ENCODE assay signal across 12 cellular contexts in genomic region chr2:15965564-15966019, GRCh38. TPM values are rescaled to one million over a fixed set of nuclear protein-coding genes. Genes with fewer than 3 reads are reported as not detected.
DNase-seq lines count a peak whose midpoint lies in the region; ATAC-seq, FAIRE-seq and TF ChIP-seq lines count a peak whose summit lies in the region.
"Had no signal": no experiment of that assay in that cellular context is flagged by ENCODE, and none has a peak within 500 bp of the region (broad histone marks: within the 10 kb centered on the region; RNA-seq: fewer than 3 reads in every experiment).

No MANE protein-coding gene starts in this region.

- peaks cover 2% of the 10 kb centered on the region for H3K27me3 Mint-ChIP-seq in activated CD8-positive, alpha-beta T cell treated with anti-CD3 and anti-CD28 coated beads for 36 hours

- H3K9me3 Mint-ChIP-seq in activated CD8-positive, alpha-beta T cell treated with anti-CD3 and anti-CD28 coated beads for 36 hours: peaks cover 3% of the 10 kb centered on the region

- no peaks in the 10 kb centered on the region for H3K36me3 ChIP-seq in effector memory CD4-positive, alpha-beta T cell (ENCODE audit: control insufficient read depth, insufficient read depth, low read length)
- no peaks in the 10 kb centered on the region for H3K36me3 ChIP-seq in esophagus squamous epithelium
- H3K36me3 ChIP-seq: right lobe of liver had no signal

- TF ChIP-seq CTCF in activated CD8-positive, alpha-beta T cell treated with anti-CD3 and anti-CD28 coated beads for 36 hours (IDR thresholded peaks at IDR 0.05): no peak
- TF ChIP-seq CTCF in esophagus squamous epithelium (IDR thresholded peaks at IDR 0.05): no peak

- H3K36me3 Mint-ChIP-seq in activated CD8-positive, alpha-beta T cell treated with anti-CD3 and anti-CD28 coated beads for 36 hours (ENCODE audit: low read depth): no peaks in the 10 kb centered on the region
- H3K36me3 Mint-ChIP-seq: memory B cell had no signal

- intact Hi-C loops in activated CD8-positive, alpha-beta T cell treated with anti-CD3 and anti-CD28 coated beads for 36 hours (cut with micrococcal nuclease): no loop called here
- intact Hi-C loops in esophagus squamous epithelium (cut with DNase I): no loop called here

- no peak overlapping the region for H3K27ac ChIP-seq in effector memory CD4-positive, alpha-beta T cell (ENCODE audit: insufficient read depth, low read length, poor library complexity, severe bottlenecking)
- H3K27ac ChIP-seq in esophagus squamous epithelium: peak overlapping the region in 1 of 4 donors; percentile 53
- H3K27ac ChIP-seq: right lobe of liver had no signal

- 59% methylated on average over 7 of the region's 14 CpGs; no CpG with 5 or more reads in 1 of the 2 donors for WGBS in esophagus squamous epithelium, 2 donors

- CTCF ChIA-PET in activated CD8-positive, alpha-beta T cell treated with anti-CD3 and anti-CD28 coated beads for 36 hours (lab: Charles Lee): interaction anchor here (0.8 to 2.1 kb wide), 5 partner anchors 9 to 26 kb away, joined by 3 to 7 read pairs (median 5); partner anchors contain the start of gene MYCN

- H3K4me1 ChIP-seq in effector memory CD4-positive, alpha-beta T cell (ENCODE audit: control insufficient read depth, insufficient read depth, low read length, poor library complexity, severe bottlenecking): peaks cover 20% of the 10 kb centered on the region
- H3K4me1 ChIP-seq in esophagus squamous epithelium: peaks cover 0 to 20% (median 4%) of the 10 kb centered on the region in 3 donors
- H3K4me1 ChIP-seq: right lobe of liver had no signal

- peak overlapping the region; percentile 31 for H3K4me3 ChIP-seq in effector memory CD4-positive, alpha-beta T cell (ENCODE audit: insufficient read depth, low read depth, low read length, poor library complexity, severe bottlenecking)
- no peak overlapping the region for H3K4me3 ChIP-seq in esophagus squamous epithelium
- H3K4me3 ChIP-seq: right lobe of liver had no signal

- ATAC-seq in activated CD8-positive, alpha-beta T cell treated with anti-CD3 and anti-CD28 coated beads for 36 hours: peak; percentile 78
- no peak for ATAC-seq in GM19463 (IDR thresholded peaks at IDR 0.05; ENCODE audit: unreplicated experiment)

- no peaks in the 10 kb centered on the region for H3K27me3 ChIP-seq in effector memory CD4-positive, alpha-beta T cell (replicated peaks; ENCODE audit: control insufficient read depth, insufficient read depth, low read length, poor library complexity, severe bottlenecking)
- H3K27me3 ChIP-seq in esophagus squamous epithelium: no peaks in the 10 kb centered on the region
- H3K27me3 ChIP-seq: right lobe of liver had no signal

- DNase-seq in KBM-7 (peak; percentile 16), esophagus squamous epithelium (lab: John Stamatoyannopoulos, UW) (no peak), HTR-8/SVneo (ENCODE audit: insufficient read length, low spot score) (no peak), NCI-H524 treated with DMSO at 0.1 percent for 48 hours (lab: John Stamatoyannopoulos, UW) (no peak)
- peak; percentile 78 for DNase-seq in activated CD8-positive, alpha-beta T cell treated with anti-CD3 and anti-CD28 coated beads for 36 hours
- DNase-seq in effector memory CD4-positive, alpha-beta T cell: peak in 1 of 3 donors; percentile 7
- DNase-seq in stimulated activated CD8-positive, alpha-beta memory T cell treated with anti-CD3 and anti-CD28 coated beads, Interleukin-12 subunit alpha, Interleukin-12 subunit beta, amount 100 ng/mL, for 4 hours (ENCODE audit: low read depth): peak; percentile 28
- DNase-seq: COR-L47, right lobe of liver had no signal

- in situ Hi-C loops in KBM-7 (cut with MboI; ENCODE audit: low pct_unique_long_range_greater_than_20kb, low sequenced_read_pairs): no loop called here

- FAIRE-seq in HTR-8/SVneo (lab: Jason Lieb, UNC): no peak
- FAIRE-seq: urothelium cell line had no signal

- H3K4me1 Mint-ChIP-seq in activated CD8-positive, alpha-beta T cell treated with anti-CD3 and anti-CD28 coated beads for 36 hours (ENCODE audit: low read depth): peaks cover 47% of the 10 kb centered on the region

- no peak overlapping the region for H3K4me3 Mint-ChIP-seq in activated CD8-positive, alpha-beta T cell treated with anti-CD3 and anti-CD28 coated beads for 36 hours
- H3K4me3 Mint-ChIP-seq: memory B cell had no signal

- POLR2A ChIA-PET in activated CD8-positive, alpha-beta T cell treated with anti-CD3 and anti-CD28 coated beads for 36 hours (lab: Charles Lee): interaction anchor here (0.9 to 1.4 kb wide), 2 partner anchors 21 to 66 kb away, joined by 3 to 4 read pairs; no protein-coding TSS in a partner anchor

- no peaks in the 10 kb centered on the region for H3K9me3 ChIP-seq in effector memory CD4-positive, alpha-beta T cell (ENCODE audit: control insufficient read depth, low read length)
- H3K9me3 ChIP-seq in esophagus squamous epithelium: no peaks in the 10 kb centered on the region
- H3K9me3 ChIP-seq: right lobe of liver had no signal

- TF ChIP-seq POLR2A in esophagus squamous epithelium (IDR thresholded peaks at IDR 0.05): no peak

- peak overlapping the region; percentile 46 for H3K27ac Mint-ChIP-seq in activated CD8-positive, alpha-beta T cell treated with anti-CD3 and anti-CD28 coated beads for 36 hours
- H3K27ac Mint-ChIP-seq: memory B cell had no signal

RNA-seq across cellular contexts. Expression of gene MYCN, which starts 25.2 kb away (rescaled TPM):
- total RNA-seq in activated CD8-positive, alpha-beta T cell treated with anti-CD3 and anti-CD28 coated beads for 36 hours: under 1 TPM; 0.16 to 0.22 TPM
- total RNA-seq in esophagus squamous epithelium: under 1 TPM; 0.21 to 0.95 (median 0.33) TPM

Comparison
In these comparisons a context has a peak if more than half of its experiments do, and no peak if none do; other contexts are left out.
1. DNase-seq: peak in KBM-7 (single experiment), activated CD8-positive, alpha-beta T cell treated with anti-CD3 and anti-CD28 coated beads for 36 hours (single experiment) and stimulated activated CD8-positive, alpha-beta memory T cell treated with anti-CD3 and anti-CD28 coated beads, Interleukin-12 subunit alpha, Interleukin-12 subunit beta, amount 100 ng/mL, for 4 hours (single experiment); none in esophagus squamous epithelium (single experiment), HTR-8/SVneo (single experiment) and NCI-H524 treated with DMSO at 0.1 percent for 48 hours (single experiment).